16 cellular contexts compared by ENCODE assay signal in the genomic region with DNA sequence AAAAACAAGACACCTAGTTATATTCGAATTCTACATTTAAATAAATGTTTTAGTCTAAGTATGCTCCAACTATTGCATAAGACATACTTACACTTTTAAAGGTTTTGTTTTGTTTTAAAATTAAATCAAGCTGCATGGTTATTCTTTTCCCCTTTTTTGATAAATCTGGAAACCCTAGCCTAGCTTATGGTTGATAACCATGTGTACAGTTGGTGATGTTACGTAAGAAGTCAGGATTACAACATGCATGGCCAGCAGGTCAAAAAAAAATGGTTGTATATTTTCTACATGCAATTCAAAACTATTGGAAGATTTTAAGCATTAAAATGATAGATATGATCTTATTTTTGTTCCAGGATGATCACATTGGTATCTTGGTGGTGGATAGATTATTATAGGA.
DNase-seq lines count a peak whose midpoint lies in the region.
"Had no signal": no experiment of that assay in that cellular context is flagged by ENCODE, and none has a peak within 500 bp of the region (broad histone marks: within the 10 kb centered on the region; RNA-seq: fewer than 3 reads in every experiment).

No MANE protein-coding gene starts in this region.

- DNase-seq in NOMO-1 treated with DMSO at 0.1 percent for 48 hours (lab: John Stamatoyannopoulos, UW; ENCODE audit: unreplicated experiment): peak; percentile 25
- DNase-seq in NOMO-1 treated with dmso at 0.1 percent for 144 hours (lab: John Stamatoyannopoulos, UW; ENCODE audit: unreplicated experiment): no peak
- DNase-seq in MV-4-11 (lab: John Stamatoyannopoulos, UW): peak; percentile 67
- DNase-seq in amniotic epithelial cell (ENCODE audit: low read depth): peak; percentile 59
- peak; percentile 17 for DNase-seq in fibroblast of the conjunctiva (ENCODE audit: low read depth)
- no peak for DNase-seq in NCI-H446 (lab: John Stamatoyannopoulos, UW)
- DNase-seq in cortex of kidney (lab: John Stamatoyannopoulos, UW): no peak
- no peak for DNase-seq in SHP77 treated with DMSO at 0.1 percent for 48 hours (lab: John Stamatoyannopoulos, UW)
- DNase-seq: CD4-positive, alpha-beta memory T cell; DND-41; MG63; NCI-H1417; NCI-H187 treated with DMSO at 0.1 percent for 48 hours; NCI-H446 treated with DMSO at 0.1 percent for 48 hours; NCI-H748 treated with DMSO at 0.1 percent for 48 hours; SHP77 had no signal

Comparison
In these comparisons a context has a peak if more than half of its experiments do, and no peak if none do; other contexts are left out.
1. DNase-seq: peak in NOMO-1 treated with DMSO at 0.1 percent for 48 hours (single experiment), MV-4-11 (single experiment), amniotic epithelial cell (single experiment) and fibroblast of the conjunctiva (single experiment); none in NOMO-1 treated with dmso at 0.1 percent for 144 hours (single experiment), NCI-H446 (0 of 2), cortex of kidney (single experiment) and SHP77 treated with DMSO at 0.1 percent for 48 hours (single experiment).